16 cellular contexts compared by ENCODE assay signal in the genomic region with DNA sequence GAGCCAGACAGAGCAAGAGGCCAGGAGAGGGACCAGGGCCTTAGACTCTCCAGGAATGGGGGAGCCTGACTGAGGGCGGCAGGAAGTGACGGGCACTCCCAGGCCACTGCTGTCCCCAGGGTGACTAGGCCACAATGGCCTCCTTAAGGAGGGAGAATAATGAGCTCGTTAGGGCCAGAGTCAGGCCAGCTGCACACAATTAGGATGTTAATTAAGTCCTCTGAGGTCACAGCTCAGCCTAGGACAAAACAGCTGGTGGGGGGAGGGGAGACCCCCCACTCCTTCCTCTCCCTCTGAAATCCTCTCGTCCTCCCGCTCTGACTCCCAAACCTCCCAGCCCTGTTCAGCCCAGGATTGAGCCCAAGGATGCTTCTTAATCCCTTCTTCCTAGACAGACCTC.
A peak's percentile ranks its signal among the peaks of the same experiment; 100 is the strongest.
DNase-seq lines count a peak whose midpoint lies in the region; TF ChIP-seq lines count a peak whose summit lies in the region.
"Had no signal": no experiment of that assay in that cellular context is flagged by ENCODE, and none has a peak within 500 bp of the region (broad histone marks: within the 10 kb centered on the region; RNA-seq: fewer than 3 reads in every experiment).

No MANE protein-coding gene starts in this region.

- H3K9me3 ChIP-seq in ascending aorta (no peaks in the 10 kb centered on the region), iPS DF 6.9 (ENCODE audit: control insufficient read depth, insufficient read depth, low read length) (no peaks in the 10 kb centered on the region), stomach (no peaks in the 10 kb centered on the region)
- H3K9me3 ChIP-seq: Peyer's patch had no signal

- H3K4me3 Mint-ChIP-seq in HFFc6: peak overlapping the region; percentile 41; the same call in 1 of the 2 replicates
- H3K4me3 Mint-ChIP-seq: B cell had no signal

- no peak for TF ChIP-seq EP300 in stomach (IDR thresholded peaks at IDR 0.05)

- TF ChIP-seq POLR2A in stomach (IDR thresholded peaks at IDR 0.05): no peak

- peaks cover 2% of the 10 kb centered on the region for H3K27me3 Mint-ChIP-seq in HFFc6 (ENCODE audit: insufficient read depth)
- H3K27me3 Mint-ChIP-seq: B cell, naive B cell had no signal

- H3K9me3 Mint-ChIP-seq in HFFc6: no peaks in the 10 kb centered on the region
- H3K9me3 Mint-ChIP-seq: naive B cell had no signal

- no peak overlapping the region for H3K4me3 ChIP-seq in ascending aorta
- H3K4me3 ChIP-seq in iPS DF 6.9 (ENCODE audit: low read length): no peak overlapping the region
- H3K4me3 ChIP-seq in stomach: no peak overlapping the region
- H3K4me3 ChIP-seq: Peyer's patch had no signal

- in situ Hi-C loops in G401 (cut with HindIII; ENCODE audit: low sequenced_read_pairs): no loop called here

- H3K36me3 ChIP-seq in ascending aorta: peaks cover 0 to 5% of the 10 kb centered on the region in 2 donors
- H3K36me3 ChIP-seq in iPS DF 6.9 (ENCODE audit: control insufficient read depth, insufficient read depth, low read length): no peaks in the 10 kb centered on the region
- H3K36me3 ChIP-seq in stomach: peaks cover 3 to 20% (median 14%) of the 10 kb centered on the region in 4 donors
- H3K36me3 ChIP-seq: Peyer's patch had no signal

- no CpG with 5 or more reads among the region's 5 CpGs for WGBS in iPS DF 6.9 (ENCODE audit: insufficient coverage, insufficient read length)
- WGBS in stomach, 5 donors: 70 to 82% (median 76%) methylated on average over 4 to 5 of the region's 5 CpGs

- intact Hi-C loops in ascending aorta (cut with DNase I) (loop anchor here (2.0 kb wide), 1 partner anchor 14 kb away; no protein-coding TSS in a partner anchor), stomach (cut with DNase I; ENCODE audit: low total_unique reads) (no loop called here)

- peaks cover 48% of the 10 kb centered on the region for H3K36me3 Mint-ChIP-seq in HFFc6 (ENCODE audit: low read depth)
- H3K36me3 Mint-ChIP-seq: naive B cell had no signal

- DNase-seq in HFFc6: no peak
- no peak for DNase-seq in ascending aorta (ENCODE audit: low spot score in 2 of 2)
- peak; percentile 50 for DNase-seq in iPS DF 6.9 (ENCODE audit: low read depth, low spot score)
- DNase-seq in stomach: no peak
- DNase-seq in NCI-H748 treated with DMSO at 0.1 percent for 48 hours (lab: John Stamatoyannopoulos, UW): no peak
- DNase-seq in HK-2 (ENCODE audit: unreplicated experiment): no peak
- no peak for DNase-seq in G401 (ENCODE audit: low spot score)
- DNase-seq in DMS79 treated with DMSO at 0.1 percent for 48 hours (lab: John Stamatoyannopoulos, UW): no peak
- DNase-seq: activated gamma-delta T cell; DMS153; naive B cell; NCI-H1436 treated with DMSO at 0.1 percent for 48 hours; Peyer's patch; stimulated activated naive CD4-positive, alpha-beta T cell had no signal

- H3K27me3 ChIP-seq in ascending aorta (no peaks in the 10 kb centered on the region), iPS DF 6.9 (ENCODE audit: control insufficient read depth, insufficient read depth, low read length) (no peaks in the 10 kb centered on the region), stomach (no peaks in the 10 kb centered on the region)
- H3K27me3 ChIP-seq: Peyer's patch had no signal

- peaks cover 24 to 55% of the 10 kb centered on the region in 2 donors for H3K4me1 ChIP-seq in ascending aorta
- peaks cover 18% of the 10 kb centered on the region for H3K4me1 ChIP-seq in iPS DF 6.9 (ENCODE audit: control insufficient read depth, insufficient read depth, low read length)
- peaks cover 28 to 66% (median 49%) of the 10 kb centered on the region in 4 donors for H3K4me1 ChIP-seq in stomach

- H3K27ac ChIP-seq in ascending aorta: peak overlapping the region; percentile 91 to 97
- no peak overlapping the region for H3K27ac ChIP-seq in iPS DF 6.9 (ENCODE audit: low read length)
- H3K27ac ChIP-seq in stomach: peak overlapping the region in 4 of 5 donors; percentile 68 to 92 (median 73)
- H3K27ac ChIP-seq: VCaP had no signal

- H3K4me1 Mint-ChIP-seq in HFFc6 (ENCODE audit: low read depth): peaks cover 68% of the 10 kb centered on the region
- H3K4me1 Mint-ChIP-seq: B cell had no signal

- TF ChIP-seq CTCF in HFFc6 (IDR thresholded peaks at IDR 0.05) (no peak), ascending aorta (IDR thresholded peaks at IDR 0.05) (no peak), stomach (IDR thresholded peaks at IDR 0.05) (no peak)

- peak overlapping the region; percentile 92 for H3K27ac Mint-ChIP-seq in HFFc6
- H3K27ac Mint-ChIP-seq: B cell had no signal
